ENCODE assay signal across 9 cellular contexts in genomic region chr10:70889291-70889690, GRCh38. TPM values are rescaled to one million over a fixed set of nuclear protein-coding genes. Genes with fewer than 3 reads are reported as not detected.
A peak's percentile ranks its signal among the peaks of the same experiment; 100 is the strongest.
DNase-seq lines count a peak whose midpoint lies in the region; ATAC-seq and TF ChIP-seq lines count a peak whose summit lies in the region.
"Had no signal": no experiment of that assay in that cellular context is flagged by ENCODE, and none has a peak within 500 bp of the region (broad histone marks: within the 10 kb centered on the region; RNA-seq: fewer than 3 reads in every experiment).

No MANE protein-coding gene starts in this region.

- peaks cover 13% of the 10 kb centered on the region for H3K36me3 ChIP-seq in PC-9 (ENCODE audit: low read depth)

- peaks cover 23% of the 10 kb centered on the region; the same call in 1 of the 2 replicates for H3K79me2 ChIP-seq in PC-9 (ENCODE audit: low read depth)

- H3K9me2 ChIP-seq in PC-9 (ENCODE audit: insufficient read depth), result no peaks in the 10 kb centered on the region

- H3K9me3 Mint-ChIP-seq in activated naive CD4-positive, alpha-beta T cell treated with anti-CD3 and anti-CD28 coated beads for 36 hours, result no peaks in the 10 kb centered on the region
- no peaks in the 10 kb centered on the region for H3K9me3 Mint-ChIP-seq in central memory CD8-positive, alpha-beta T cell
- no peaks in the 10 kb centered on the region for H3K9me3 Mint-ChIP-seq in stimulated activated memory B cell treated with anti-CD40 and anti-IgM and Interleukin-4, amounts not matched to agents 10 μg/mL and 1 μg/mL and 100 μg/mL, for 72 hours

- intact Hi-C loops in activated naive CD4-positive, alpha-beta T cell treated with anti-CD3 and anti-CD28 coated beads for 36 hours (cut with micrococcal nuclease), result no loop called here
- intact Hi-C loops in PC-9 (cut with micrococcal nuclease; ENCODE audit: unreplicated experiment), result loop anchor here (10.0 kb wide), 1 partner anchor 664 kb away; no protein-coding TSS in a partner anchor

- H3K4me3 ChIP-seq in PC-9, result peak overlapping the region; percentile 90; the same call in 1 of the 2 replicates

- no TSS peak for BruUV-seq in PC-9 (replicated peaks; lab: Mats Ljungman, UMichigan)

- peaks cover 2% of the 10 kb centered on the region for H3K27me3 Mint-ChIP-seq in activated naive CD4-positive, alpha-beta T cell treated with anti-CD3 and anti-CD28 coated beads for 36 hours (ENCODE audit: low read depth)
- H3K27me3 Mint-ChIP-seq in central memory CD8-positive, alpha-beta T cell, result no peaks in the 10 kb centered on the region
- H3K27me3 Mint-ChIP-seq in stimulated activated memory B cell treated with anti-CD40 and anti-IgM and Interleukin-4, amounts not matched to agents 10 μg/mL and 1 μg/mL and 100 μg/mL, for 72 hours, result no peaks in the 10 kb centered on the region

- no peak overlapping the region for H2AFZ ChIP-seq in PC-9

- no peak for ATAC-seq in central memory CD8-positive, alpha-beta T cell (replicated peaks; ENCODE audit: extremely low read depth, poor library complexity, severe bottlenecking)
- ATAC-seq in stimulated activated memory B cell treated with anti-CD40 and anti-IgM and Interleukin-4, amounts not matched to agents 10 μg/mL and 1 μg/mL and 100 μg/mL, for 72 hours, result no peak
- ATAC-seq in HG03460 (IDR thresholded peaks at IDR 0.05; ENCODE audit: unreplicated experiment) (no peak), HG03521 (IDR thresholded peaks at IDR 0.05; ENCODE audit: unreplicated experiment) (no peak), HG02763 (IDR thresholded peaks at IDR 0.05; ENCODE audit: unreplicated experiment) (no peak)

- no peaks in the 10 kb centered on the region for H4K20me1 ChIP-seq in PC-9 (ENCODE audit: insufficient read depth)

- H3K27me3 ChIP-seq in PC-9 (ENCODE audit: insufficient read depth, low read depth), result no peaks in the 10 kb centered on the region

- peaks cover 6% of the 10 kb centered on the region for H3K4me1 Mint-ChIP-seq in activated naive CD4-positive, alpha-beta T cell treated with anti-CD3 and anti-CD28 coated beads for 36 hours (ENCODE audit: low read depth)
- H3K4me1 Mint-ChIP-seq in central memory CD8-positive, alpha-beta T cell, result peaks cover 6% of the 10 kb centered on the region
- H3K4me1 Mint-ChIP-seq in stimulated activated memory B cell treated with anti-CD40 and anti-IgM and Interleukin-4, amounts not matched to agents 10 μg/mL and 1 μg/mL and 100 μg/mL, for 72 hours, result peaks cover 13% of the 10 kb centered on the region

- POLR2A ChIA-PET in PC-9 (lab: Charles Lee; ENCODE audit: unreplicated experiment), result no interaction called here

- H3F3A ChIP-seq in PC-9 (ENCODE audit: insufficient read depth, low read depth), result peaks cover 22% of the 10 kb centered on the region; the same call in 1 of the 2 replicates

- CTCF ChIA-PET in activated naive CD4-positive, alpha-beta T cell treated with anti-CD3 and anti-CD28 coated beads for 36 hours (lab: Charles Lee), result interaction anchor here (0.8 to 2.3 kb wide), 3 partner anchors 11 to 131 kb away, joined by 3 to 8 read pairs (median 3); no protein-coding TSS in a partner anchor
- CTCF ChIA-PET in PC-9 (lab: Charles Lee), result no interaction called here

- H3K4me2 ChIP-seq in PC-9, result peak overlapping the region; percentile 87

- H3K9me3 ChIP-seq in PC-9 (ENCODE audit: insufficient read depth, low read depth), result no peaks in the 10 kb centered on the region

- TF ChIP-seq CTCF in PC-9 (conservative IDR thresholded peaks at IDR 0.05), result no peak

- no peak overlapping the region for H3K27ac Mint-ChIP-seq in activated naive CD4-positive, alpha-beta T cell treated with anti-CD3 and anti-CD28 coated beads for 36 hours
- H3K27ac Mint-ChIP-seq in central memory CD8-positive, alpha-beta T cell (ENCODE audit: low read depth), result peak overlapping the region; percentile 91
- peak overlapping the region; percentile 83 for H3K27ac Mint-ChIP-seq in stimulated activated memory B cell treated with anti-CD40 and anti-IgM and Interleukin-4, amounts not matched to agents 10 μg/mL and 1 μg/mL and 100 μg/mL, for 72 hours

- peaks cover 17% of the 10 kb centered on the region for H3K4me1 ChIP-seq in PC-9 (replicated peaks; ENCODE audit: insufficient read depth)

- peak overlapping the region; percentile 78 for H3K4me3 Mint-ChIP-seq in activated naive CD4-positive, alpha-beta T cell treated with anti-CD3 and anti-CD28 coated beads for 36 hours
- H3K4me3 Mint-ChIP-seq in central memory CD8-positive, alpha-beta T cell, result peak overlapping the region; percentile 81
- no peak overlapping the region for H3K4me3 Mint-ChIP-seq in stimulated activated memory B cell treated with anti-CD40 and anti-IgM and Interleukin-4, amounts not matched to agents 10 μg/mL and 1 μg/mL and 100 μg/mL, for 72 hours

- H3K36me3 Mint-ChIP-seq in activated naive CD4-positive, alpha-beta T cell treated with anti-CD3 and anti-CD28 coated beads for 36 hours (ENCODE audit: low read depth), result peaks cover 9% of the 10 kb centered on the region
- peaks cover 13% of the 10 kb centered on the region for H3K36me3 Mint-ChIP-seq in central memory CD8-positive, alpha-beta T cell (ENCODE audit: insufficient read depth)
- peaks cover 10% of the 10 kb centered on the region for H3K36me3 Mint-ChIP-seq in stimulated activated memory B cell treated with anti-CD40 and anti-IgM and Interleukin-4, amounts not matched to agents 10 μg/mL and 1 μg/mL and 100 μg/mL, for 72 hours

- no peak overlapping the region for H3K27ac ChIP-seq in PC-9

- DNase-seq in activated naive CD4-positive, alpha-beta T cell treated with anti-CD3 and anti-CD28 coated beads for 36 hours, result no peak
- no peak for DNase-seq in activated naive CD4-positive, alpha-beta T cell (lab: John Stamatoyannopoulos, UW)
- no peak for DNase-seq in PC-9
- DNase-seq in central memory CD8-positive, alpha-beta T cell (ENCODE audit: low spot score in 2 of 2), result no peak
- DNase-seq: NCI-H1694 had no signal

RNA-seq across cellular contexts. Expression of gene PCBD1, which starts 0.9 kb away (rescaled TPM):
- total RNA-seq in activated naive CD4-positive, alpha-beta T cell treated with anti-CD3 and anti-CD28 coated beads for 36 hours, result 10 to 100 TPM; 33.0 to 37.2 TPM
- total RNA-seq in PC-9 (2021), result 128 and 164 TPM in 2 replicates
